1 cellular context compared by ENCODE assay signal in the genomic region with DNA sequence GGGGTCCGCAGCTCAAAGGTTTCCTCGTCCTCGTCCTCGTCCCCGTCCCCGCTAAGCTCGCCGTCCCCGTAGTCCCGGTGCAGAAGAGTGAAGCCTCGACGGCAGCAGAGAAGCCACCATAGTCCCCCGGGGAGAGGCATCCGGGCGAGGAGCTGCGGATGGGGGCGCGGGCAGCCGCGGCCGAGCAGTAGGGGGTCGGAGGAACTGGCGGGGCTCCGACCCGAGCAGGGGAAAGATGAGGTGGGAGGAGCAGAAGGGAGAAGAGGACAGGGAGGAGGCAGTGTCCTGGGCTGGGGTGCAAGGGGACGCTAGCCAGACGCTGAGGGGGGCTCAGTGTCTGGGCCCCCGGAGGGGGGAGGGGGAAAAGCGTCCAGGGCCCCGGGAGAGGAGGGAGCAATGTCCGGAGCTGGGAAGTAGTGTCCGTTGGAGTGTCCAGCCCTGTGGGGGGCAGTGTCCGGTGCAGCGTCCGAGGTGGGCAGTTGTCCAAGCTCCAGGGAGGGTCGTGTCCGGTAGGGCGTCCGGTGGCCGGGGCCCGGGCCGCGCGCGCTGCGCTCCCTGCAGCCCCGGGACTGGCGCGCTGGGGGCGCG.
TF ChIP-seq lines count a peak whose summit lies in the region.

A gene with protein sequence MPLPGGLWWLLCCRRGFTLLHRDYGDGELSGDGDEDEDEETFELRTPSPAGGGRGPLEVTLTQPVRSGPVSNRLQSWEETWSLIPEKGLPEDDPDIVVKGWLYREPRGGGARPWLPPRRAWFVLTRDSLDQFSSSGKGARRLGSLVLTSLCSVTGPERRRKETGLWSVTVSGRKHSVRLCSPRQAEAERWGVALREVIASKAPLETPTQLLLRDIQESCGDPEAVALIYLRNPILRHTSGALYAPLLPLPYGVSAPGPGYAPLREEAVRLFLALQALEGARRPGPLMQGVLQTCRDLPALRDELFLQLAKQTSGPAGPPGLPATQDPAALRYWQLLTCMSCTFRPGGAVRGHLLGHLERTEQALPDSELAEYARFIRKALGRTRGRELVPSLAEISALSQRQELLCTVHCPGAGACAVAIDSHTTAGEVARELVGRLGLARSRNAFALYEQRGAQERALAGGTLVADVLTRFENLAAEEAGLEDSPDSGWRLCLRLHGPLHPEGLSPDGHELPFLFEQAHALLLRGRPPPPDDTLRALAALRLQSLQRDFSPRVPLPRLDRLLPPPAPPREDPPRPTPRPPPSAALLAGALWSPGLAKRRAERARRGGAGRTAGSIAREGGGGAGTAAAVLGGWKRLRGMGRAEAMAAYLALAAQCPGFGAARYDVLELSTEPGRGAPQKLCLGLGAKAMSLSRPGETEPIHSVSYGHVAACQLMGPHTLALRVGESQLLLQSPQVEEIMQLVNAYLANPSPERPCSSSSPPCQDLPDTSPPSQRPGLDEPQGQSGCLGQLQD (minus strand): TSS at position 571 of the 588 bp plus-strand sequence. CDS start 431 bp downstream, at position 140.

TF ChIP-seq in HepG2, 621 proteins besides CTCF, POLR2A, EP300 and RAD21 (continued from another document and continues in another):
- TF ChIP-seq, protein P1, sequence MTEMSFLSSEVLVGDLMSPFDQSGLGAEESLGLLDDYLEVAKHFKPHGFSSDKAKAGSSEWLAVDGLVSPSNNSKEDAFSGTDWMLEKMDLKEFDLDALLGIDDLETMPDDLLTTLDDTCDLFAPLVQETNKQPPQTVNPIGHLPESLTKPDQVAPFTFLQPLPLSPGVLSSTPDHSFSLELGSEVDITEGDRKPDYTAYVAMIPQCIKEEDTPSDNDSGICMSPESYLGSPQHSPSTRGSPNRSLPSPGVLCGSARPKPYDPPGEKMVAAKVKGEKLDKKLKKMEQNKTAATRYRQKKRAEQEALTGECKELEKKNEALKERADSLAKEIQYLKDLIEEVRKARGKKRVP (CRISPR knock-in tag; IDR thresholded peaks at IDR 0.05), result peak in 1 of 2 experiments; percentile 21; a peak in 1 of 4 replicates
- peak; percentile 39 for TF ChIP-seq KDM5A (IDR thresholded peaks at IDR 0.05; ENCODE audit: borderline replicate concordance, low read length)
- no peak for TF ChIP-seq ZNF337 (CRISPR knock-in tag; IDR thresholded peaks at IDR 0.05; ENCODE audit: borderline replicate concordance, low read depth)
- peak; percentile 52; the same call in 1 of the 2 replicates for TF ChIP-seq ZMYM4 (CRISPR knock-in tag; IDR thresholded peaks at IDR 0.05)
- TF ChIP-seq, protein P2, sequence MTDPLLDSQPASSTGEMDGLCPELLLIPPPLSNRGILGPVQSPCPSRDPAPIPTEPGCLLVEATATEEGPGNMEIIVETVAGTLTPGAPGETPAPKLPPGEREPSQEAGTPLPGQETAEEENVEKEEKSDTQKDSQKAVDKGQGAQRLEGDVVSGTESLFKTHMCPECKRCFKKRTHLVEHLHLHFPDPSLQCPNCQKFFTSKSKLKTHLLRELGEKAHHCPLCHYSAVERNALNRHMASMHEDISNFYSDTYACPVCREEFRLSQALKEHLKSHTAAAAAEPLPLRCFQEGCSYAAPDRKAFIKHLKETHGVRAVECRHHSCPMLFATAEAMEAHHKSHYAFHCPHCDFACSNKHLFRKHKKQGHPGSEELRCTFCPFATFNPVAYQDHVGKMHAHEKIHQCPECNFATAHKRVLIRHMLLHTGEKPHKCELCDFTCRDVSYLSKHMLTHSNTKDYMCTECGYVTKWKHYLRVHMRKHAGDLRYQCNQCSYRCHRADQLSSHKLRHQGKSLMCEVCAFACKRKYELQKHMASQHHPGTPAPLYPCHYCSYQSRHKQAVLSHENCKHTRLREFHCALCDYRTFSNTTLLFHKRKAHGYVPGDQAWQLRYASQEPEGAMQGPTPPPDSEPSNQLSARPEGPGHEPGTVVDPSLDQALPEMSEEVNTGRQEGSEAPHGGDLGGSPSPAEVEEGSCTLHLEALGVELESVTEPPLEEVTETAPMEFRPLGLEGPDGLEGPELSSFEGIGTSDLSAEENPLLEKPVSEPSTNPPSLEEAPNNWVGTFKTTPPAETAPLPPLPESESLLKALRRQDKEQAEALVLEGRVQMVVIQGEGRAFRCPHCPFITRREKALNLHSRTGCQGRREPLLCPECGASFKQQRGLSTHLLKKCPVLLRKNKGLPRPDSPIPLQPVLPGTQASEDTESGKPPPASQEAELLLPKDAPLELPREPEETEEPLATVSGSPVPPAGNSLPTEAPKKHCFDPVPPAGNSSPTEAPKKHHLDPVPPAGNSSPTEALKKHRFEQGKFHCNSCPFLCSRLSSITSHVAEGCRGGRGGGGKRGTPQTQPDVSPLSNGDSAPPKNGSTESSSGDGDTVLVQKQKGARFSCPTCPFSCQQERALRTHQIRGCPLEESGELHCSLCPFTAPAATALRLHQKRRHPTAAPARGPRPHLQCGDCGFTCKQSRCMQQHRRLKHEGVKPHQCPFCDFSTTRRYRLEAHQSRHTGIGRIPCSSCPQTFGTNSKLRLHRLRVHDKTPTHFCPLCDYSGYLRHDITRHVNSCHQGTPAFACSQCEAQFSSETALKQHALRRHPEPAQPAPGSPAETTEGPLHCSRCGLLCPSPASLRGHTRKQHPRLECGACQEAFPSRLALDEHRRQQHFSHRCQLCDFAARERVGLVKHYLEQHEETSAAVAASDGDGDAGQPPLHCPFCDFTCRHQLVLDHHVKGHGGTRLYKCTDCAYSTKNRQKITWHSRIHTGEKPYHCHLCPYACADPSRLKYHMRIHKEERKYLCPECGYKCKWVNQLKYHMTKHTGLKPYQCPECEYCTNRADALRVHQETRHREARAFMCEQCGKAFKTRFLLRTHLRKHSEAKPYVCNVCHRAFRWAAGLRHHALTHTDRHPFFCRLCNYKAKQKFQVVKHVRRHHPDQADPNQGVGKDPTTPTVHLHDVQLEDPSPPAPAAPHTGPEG (CRISPR knock-in tag; IDR thresholded peaks at IDR 0.05), result peak; percentile 59; the same call in 1 of the 2 replicates
- TF ChIP-seq, protein P3, sequence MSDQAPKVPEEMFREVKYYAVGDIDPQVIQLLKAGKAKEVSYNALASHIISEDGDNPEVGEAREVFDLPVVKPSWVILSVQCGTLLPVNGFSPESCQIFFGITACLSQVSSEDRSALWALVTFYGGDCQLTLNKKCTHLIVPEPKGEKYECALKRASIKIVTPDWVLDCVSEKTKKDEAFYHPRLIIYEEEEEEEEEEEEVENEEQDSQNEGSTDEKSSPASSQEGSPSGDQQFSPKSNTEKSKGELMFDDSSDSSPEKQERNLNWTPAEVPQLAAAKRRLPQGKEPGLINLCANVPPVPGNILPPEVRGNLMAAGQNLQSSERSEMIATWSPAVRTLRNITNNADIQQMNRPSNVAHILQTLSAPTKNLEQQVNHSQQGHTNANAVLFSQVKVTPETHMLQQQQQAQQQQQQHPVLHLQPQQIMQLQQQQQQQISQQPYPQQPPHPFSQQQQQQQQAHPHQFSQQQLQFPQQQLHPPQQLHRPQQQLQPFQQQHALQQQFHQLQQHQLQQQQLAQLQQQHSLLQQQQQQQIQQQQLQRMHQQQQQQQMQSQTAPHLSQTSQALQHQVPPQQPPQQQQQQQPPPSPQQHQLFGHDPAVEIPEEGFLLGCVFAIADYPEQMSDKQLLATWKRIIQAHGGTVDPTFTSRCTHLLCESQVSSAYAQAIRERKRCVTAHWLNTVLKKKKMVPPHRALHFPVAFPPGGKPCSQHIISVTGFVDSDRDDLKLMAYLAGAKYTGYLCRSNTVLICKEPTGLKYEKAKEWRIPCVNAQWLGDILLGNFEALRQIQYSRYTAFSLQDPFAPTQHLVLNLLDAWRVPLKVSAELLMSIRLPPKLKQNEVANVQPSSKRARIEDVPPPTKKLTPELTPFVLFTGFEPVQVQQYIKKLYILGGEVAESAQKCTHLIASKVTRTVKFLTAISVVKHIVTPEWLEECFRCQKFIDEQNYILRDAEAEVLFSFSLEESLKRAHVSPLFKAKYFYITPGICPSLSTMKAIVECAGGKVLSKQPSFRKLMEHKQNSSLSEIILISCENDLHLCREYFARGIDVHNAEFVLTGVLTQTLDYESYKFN (CRISPR knock-in tag; conservative IDR thresholded peaks at IDR 0.05), result peak; percentile 34; the same call in 1 of the 2 replicates
- peak; percentile 66; the same call in 1 of the 2 replicates for TF ChIP-seq FOXC1 (CRISPR knock-in tag; IDR thresholded peaks at IDR 0.05; ENCODE audit: borderline replicate concordance)
- no peak for TF ChIP-seq TCF12 (IDR thresholded peaks at IDR 0.05)
- peak; percentile 71 for TF ChIP-seq TCF12 (CRISPR knock-in tag; IDR thresholded peaks at IDR 0.05)
- peak; percentile 41; the same call in 1 of the 2 replicates for TF ChIP-seq SAP130 (CRISPR knock-in tag; IDR thresholded peaks at IDR 0.05; ENCODE audit: low read depth)
- TF ChIP-seq, protein P4, sequence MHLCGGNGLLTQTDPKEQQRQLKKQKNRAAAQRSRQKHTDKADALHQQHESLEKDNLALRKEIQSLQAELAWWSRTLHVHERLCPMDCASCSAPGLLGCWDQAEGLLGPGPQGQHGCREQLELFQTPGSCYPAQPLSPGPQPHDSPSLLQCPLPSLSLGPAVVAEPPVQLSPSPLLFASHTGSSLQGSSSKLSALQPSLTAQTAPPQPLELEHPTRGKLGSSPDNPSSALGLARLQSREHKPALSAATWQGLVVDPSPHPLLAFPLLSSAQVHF (CRISPR knock-in tag; IDR thresholded peaks at IDR 0.05), result no peak
- no peak for TF ChIP-seq SOX6 (IDR thresholded peaks at IDR 0.05)
- TF ChIP-seq SOX6 (CRISPR knock-in tag; IDR thresholded peaks at IDR 0.05), result 0 out of 2 replicates have a peak, but pooled peaks have one; percentile 10
- peak; percentile 25; the same call in 1 of the 2 replicates for TF ChIP-seq ZNF768 (CRISPR knock-in tag; IDR thresholded peaks at IDR 0.05)
- TF ChIP-seq ZNF558 (CRISPR knock-in tag; IDR thresholded peaks at IDR 0.05; ENCODE audit: borderline replicate concordance), result 0 out of 2 replicates have a peak, but pooled peaks have one; percentile 54
- TF ChIP-seq, protein P5, sequence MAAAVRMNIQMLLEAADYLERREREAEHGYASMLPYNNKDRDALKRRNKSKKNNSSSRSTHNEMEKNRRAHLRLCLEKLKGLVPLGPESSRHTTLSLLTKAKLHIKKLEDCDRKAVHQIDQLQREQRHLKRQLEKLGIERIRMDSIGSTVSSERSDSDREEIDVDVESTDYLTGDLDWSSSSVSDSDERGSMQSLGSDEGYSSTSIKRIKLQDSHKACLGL (CRISPR knock-in tag; IDR thresholded peaks at IDR 0.05), result peak; percentile 69; the same call in 1 of the 2 replicates
- no peak for TF ChIP-seq MLLT10 (CRISPR knock-in tag; IDR thresholded peaks at IDR 0.05)
- 0 out of 2 replicates have a peak, but pooled peaks have one; percentile 21 for TF ChIP-seq MZF1 (CRISPR knock-in tag; IDR thresholded peaks at IDR 0.05; ENCODE audit: borderline replicate concordance)
- TF ChIP-seq, protein P6, sequence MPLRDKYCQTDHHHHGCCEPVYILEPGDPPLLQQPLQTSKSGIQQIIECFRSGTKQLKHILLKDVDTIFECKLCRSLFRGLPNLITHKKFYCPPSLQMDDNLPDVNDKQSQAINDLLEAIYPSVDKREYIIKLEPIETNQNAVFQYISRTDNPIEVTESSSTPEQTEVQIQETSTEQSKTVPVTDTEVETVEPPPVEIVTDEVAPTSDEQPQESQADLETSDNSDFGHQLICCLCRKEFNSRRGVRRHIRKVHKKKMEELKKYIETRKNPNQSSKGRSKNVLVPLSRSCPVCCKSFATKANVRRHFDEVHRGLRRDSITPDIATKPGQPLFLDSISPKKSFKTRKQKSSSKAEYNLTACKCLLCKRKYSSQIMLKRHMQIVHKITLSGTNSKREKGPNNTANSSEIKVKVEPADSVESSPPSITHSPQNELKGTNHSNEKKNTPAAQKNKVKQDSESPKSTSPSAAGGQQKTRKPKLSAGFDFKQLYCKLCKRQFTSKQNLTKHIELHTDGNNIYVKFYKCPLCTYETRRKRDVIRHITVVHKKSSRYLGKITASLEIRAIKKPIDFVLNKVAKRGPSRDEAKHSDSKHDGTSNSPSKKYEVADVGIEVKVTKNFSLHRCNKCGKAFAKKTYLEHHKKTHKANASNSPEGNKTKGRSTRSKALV (CRISPR knock-in tag; IDR thresholded peaks at IDR 0.05), result peak; percentile 21; the same call in 1 of the 2 replicates
- TF ChIP-seq, protein P7, sequence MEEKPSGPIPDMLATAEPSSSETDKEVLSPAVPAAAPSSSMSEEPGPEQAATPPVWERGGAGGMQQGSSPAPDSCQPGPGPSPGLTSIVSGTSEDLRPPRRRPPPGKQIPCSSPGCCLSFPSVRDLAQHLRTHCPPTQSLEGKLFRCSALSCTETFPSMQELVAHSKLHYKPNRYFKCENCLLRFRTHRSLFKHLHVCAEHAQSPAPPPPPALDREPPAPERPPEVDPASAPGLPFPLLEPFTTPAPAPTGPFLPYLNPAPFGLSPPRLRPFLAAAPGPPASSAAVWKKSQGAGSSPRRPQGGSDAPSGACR (CRISPR knock-in tag; IDR thresholded peaks at IDR 0.05), result 0 out of 2 replicates have a peak, but pooled peaks have one; percentile 65
- 0 out of 2 replicates have a peak, but pooled peaks have one; percentile 29 for TF ChIP-seq ISL2 (CRISPR knock-in tag; IDR thresholded peaks at IDR 0.05)
- TF ChIP-seq TAF1 (CRISPR knock-in tag; IDR thresholded peaks at IDR 0.05), result peak; percentile 47
- peak; percentile 78 for TF ChIP-seq POLR2G (IDR thresholded peaks at IDR 0.05; ENCODE audit: low read depth, low read length)
- peak; percentile 9; the same call in 1 of the 2 replicates for TF ChIP-seq TMF1 (CRISPR knock-in tag; IDR thresholded peaks at IDR 0.05; ENCODE audit: low read depth)
- no peak for TF ChIP-seq ARNT (IDR thresholded peaks at IDR 0.05)
- peak; percentile 47 for TF ChIP-seq HNRNPK (IDR thresholded peaks at IDR 0.05; ENCODE audit: low read depth, low read length, poor library complexity, severe bottlenecking)
- TF ChIP-seq, protein P8, sequence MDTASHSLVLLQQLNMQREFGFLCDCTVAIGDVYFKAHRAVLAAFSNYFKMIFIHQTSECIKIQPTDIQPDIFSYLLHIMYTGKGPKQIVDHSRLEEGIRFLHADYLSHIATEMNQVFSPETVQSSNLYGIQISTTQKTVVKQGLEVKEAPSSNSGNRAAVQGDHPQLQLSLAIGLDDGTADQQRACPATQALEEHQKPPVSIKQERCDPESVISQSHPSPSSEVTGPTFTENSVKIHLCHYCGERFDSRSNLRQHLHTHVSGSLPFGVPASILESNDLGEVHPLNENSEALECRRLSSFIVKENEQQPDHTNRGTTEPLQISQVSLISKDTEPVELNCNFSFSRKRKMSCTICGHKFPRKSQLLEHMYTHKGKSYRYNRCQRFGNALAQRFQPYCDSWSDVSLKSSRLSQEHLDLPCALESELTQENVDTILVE (CRISPR knock-in tag; IDR thresholded peaks at IDR 0.05), result peak; percentile 51
- no peak for TF ChIP-seq ATRX (CRISPR knock-in tag; IDR thresholded peaks at IDR 0.05; ENCODE audit: borderline replicate concordance)
- TF ChIP-seq POLR2AphosphoS5 (IDR thresholded peaks at IDR 0.05; ENCODE audit: low read depth, low read length), result peak; percentile 61
- TF ChIP-seq, protein P9, sequence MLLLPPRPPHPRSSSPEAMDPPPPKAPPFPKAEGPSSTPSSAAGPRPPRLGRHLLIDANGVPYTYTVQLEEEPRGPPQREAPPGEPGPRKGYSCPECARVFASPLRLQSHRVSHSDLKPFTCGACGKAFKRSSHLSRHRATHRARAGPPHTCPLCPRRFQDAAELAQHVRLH (CRISPR knock-in tag; IDR thresholded peaks at IDR 0.05; ENCODE audit: borderline replicate concordance, low read depth), result no peak
- TF ChIP-seq TARDBP (CRISPR knock-in tag; IDR thresholded peaks at IDR 0.05), result 0 out of 2 replicates have a peak, but pooled peaks have one; percentile 26
- no peak for TF ChIP-seq JUND (CRISPR knock-in tag; IDR thresholded peaks at IDR 0.05)
